8 cellular contexts compared by ENCODE assay signal in the genomic region with DNA sequence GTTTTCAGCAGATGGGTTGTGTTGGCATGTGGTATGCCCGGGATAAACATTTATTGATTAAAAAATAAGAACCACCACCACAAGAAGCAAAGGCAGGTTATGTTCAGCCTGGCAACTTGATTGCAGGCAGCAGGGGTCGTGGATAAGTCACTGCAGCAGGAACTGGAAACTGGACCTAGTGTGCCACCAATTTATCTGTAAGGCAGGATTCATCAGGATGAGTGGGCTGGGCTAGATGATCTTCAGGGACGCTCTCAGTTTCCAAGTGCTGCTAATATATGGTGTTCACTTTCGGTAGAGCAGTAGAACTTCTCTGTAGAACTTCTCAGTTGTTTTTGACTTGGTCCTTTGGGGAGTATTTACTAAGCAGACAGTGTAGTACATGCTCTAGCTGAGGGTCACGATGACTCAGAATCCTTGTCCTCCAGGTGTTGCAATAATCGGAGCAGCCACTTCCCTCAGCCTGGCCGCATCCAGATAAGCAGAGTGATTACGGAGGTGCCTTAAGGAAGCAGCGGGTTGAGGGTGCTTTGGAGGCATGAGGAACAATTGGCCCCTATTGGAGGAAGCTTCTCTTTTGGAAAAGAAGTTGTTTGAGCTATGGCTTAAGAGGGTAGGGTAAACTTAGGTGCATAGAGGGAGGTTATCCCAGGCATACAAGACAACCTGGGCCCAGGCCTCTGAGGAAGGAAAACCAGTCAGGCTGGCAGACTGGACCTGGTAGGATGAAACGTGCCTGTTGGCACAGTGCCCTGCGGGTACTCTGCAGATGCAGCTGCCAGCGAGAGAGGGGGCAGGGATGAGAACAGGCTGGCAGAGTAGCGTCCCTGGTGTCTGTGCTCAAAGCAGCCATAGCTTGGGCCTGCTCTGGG.
DNase-seq lines count a peak whose midpoint lies in the region; ATAC-seq and TF ChIP-seq lines count a peak whose summit lies in the region.

No MANE protein-coding gene starts in this region.

- intact Hi-C loops in lower lobe of right lung (cut with DNase I), result no loop called here

- no peak overlapping the region for H3K4me3 ChIP-seq in lower lobe of right lung

- no peaks in the 10 kb centered on the region for H3K27me3 Mint-ChIP-seq in brain
- no peaks in the 10 kb centered on the region for H3K27me3 Mint-ChIP-seq in activated T-cell treated with anti-CD3 and anti-CD28 coated beads, Interleukin-2, amount 50 U/mL, for 72 hours (ENCODE audit: low read depth)

- H3K27me3 ChIP-seq in lower lobe of right lung (ENCODE audit: low read depth), result no peaks in the 10 kb centered on the region

- H3K9me3 Mint-ChIP-seq in brain, result no peaks in the 10 kb centered on the region
- H3K9me3 Mint-ChIP-seq in activated T-cell treated with anti-CD3 and anti-CD28 coated beads, Interleukin-2, amount 50 U/mL, for 72 hours, result no peaks in the 10 kb centered on the region

- peak overlapping the region; percentile 28 to 96 (median 83) for H3K27ac Mint-ChIP-seq in brain
- H3K27ac Mint-ChIP-seq in activated T-cell treated with anti-CD3 and anti-CD28 coated beads, Interleukin-2, amount 50 U/mL, for 72 hours, result no peak overlapping the region

- no peaks in the 10 kb centered on the region for H3K9me3 ChIP-seq in lower lobe of right lung

- H3K36me3 ChIP-seq in lower lobe of right lung, result peaks cover 24% of the 10 kb centered on the region

- peaks cover 83% of the 10 kb centered on the region for H3K36me3 Mint-ChIP-seq in brain
- no peaks in the 10 kb centered on the region for H3K36me3 Mint-ChIP-seq in activated T-cell treated with anti-CD3 and anti-CD28 coated beads, Interleukin-2, amount 50 U/mL, for 72 hours (ENCODE audit: insufficient read depth in 2 of 2)

- peaks cover 67% of the 10 kb centered on the region for H3K4me1 ChIP-seq in lower lobe of right lung

- peak overlapping the region in 3 of 5 experiments; percentile 3 to 46 (median 36) for H3K4me3 Mint-ChIP-seq in brain
- H3K4me3 Mint-ChIP-seq in activated T-cell treated with anti-CD3 and anti-CD28 coated beads, Interleukin-2, amount 50 U/mL, for 72 hours, result no peak overlapping the region

- ATAC-seq in GM21390 (IDR thresholded peaks at IDR 0.05; ENCODE audit: unreplicated experiment), result peak; percentile 36
- peak; percentile 89 to 94 for ATAC-seq in lower lobe of right lung
- no peak for ATAC-seq in GM18861 (IDR thresholded peaks at IDR 0.05; ENCODE audit: unreplicated experiment)
- ATAC-seq in GM21381 (IDR thresholded peaks at IDR 0.05; ENCODE audit: unreplicated experiment), result no peak
- ATAC-seq in activated T-cell treated with anti-CD3 and anti-CD28 coated beads, Interleukin-2, amount 50 U/mL, for 72 hours (replicated peaks in 1 of 2), result no peak

- no peak for TF ChIP-seq CTCF in brain (conservative IDR thresholded peaks at IDR 0.05)
- TF ChIP-seq CTCF in lower lobe of right lung (IDR thresholded peaks at IDR 0.05), result no peak

- H3K27ac ChIP-seq in lower lobe of right lung, result peak overlapping the region; percentile 38

- H3K4me1 Mint-ChIP-seq in brain, result peaks cover 65% of the 10 kb centered on the region
- H3K4me1 Mint-ChIP-seq in activated T-cell treated with anti-CD3 and anti-CD28 coated beads, Interleukin-2, amount 50 U/mL, for 72 hours (ENCODE audit: low read depth), result no peaks in the 10 kb centered on the region

- DNase-seq in NCI-H226 (peak; percentile 96), lower lobe of right lung (peak; percentile 77), NCI-H82 treated with DMSO at 0.1 percent for 48 hours (lab: John Stamatoyannopoulos, UW; ENCODE audit: unreplicated experiment) (no peak)
- DNase-seq in activated T-cell treated with anti-CD3 and anti-CD28 coated beads, Interleukin-2, amount 50 U/mL, for 72 hours, result no peak

Comparison
In these comparisons a context has a peak if more than half of its experiments do, and no peak if none do; other contexts are left out.
1. ATAC-seq: peak in GM21390 (single experiment) and lower lobe of right lung (2 of 2); none in GM18861 (single experiment), GM21381 (single experiment) and activated T-cell treated with anti-CD3 and anti-CD28 coated beads, Interleukin-2, amount 50 U/mL, for 72 hours (0 of 2).
2. DNase-seq: peak in NCI-H226 (single experiment) and lower lobe of right lung (single experiment); none in NCI-H82 treated with DMSO at 0.1 percent for 48 hours (single experiment) and activated T-cell treated with anti-CD3 and anti-CD28 coated beads, Interleukin-2, amount 50 U/mL, for 72 hours (0 of 2).
3. H3K4me3 Mint-ChIP-seq: peak in brain (3 of 5); none in activated T-cell treated with anti-CD3 and anti-CD28 coated beads, Interleukin-2, amount 50 U/mL, for 72 hours (0 of 2).